8 cellular contexts compared by ENCODE assay signal in the genomic region with DNA sequence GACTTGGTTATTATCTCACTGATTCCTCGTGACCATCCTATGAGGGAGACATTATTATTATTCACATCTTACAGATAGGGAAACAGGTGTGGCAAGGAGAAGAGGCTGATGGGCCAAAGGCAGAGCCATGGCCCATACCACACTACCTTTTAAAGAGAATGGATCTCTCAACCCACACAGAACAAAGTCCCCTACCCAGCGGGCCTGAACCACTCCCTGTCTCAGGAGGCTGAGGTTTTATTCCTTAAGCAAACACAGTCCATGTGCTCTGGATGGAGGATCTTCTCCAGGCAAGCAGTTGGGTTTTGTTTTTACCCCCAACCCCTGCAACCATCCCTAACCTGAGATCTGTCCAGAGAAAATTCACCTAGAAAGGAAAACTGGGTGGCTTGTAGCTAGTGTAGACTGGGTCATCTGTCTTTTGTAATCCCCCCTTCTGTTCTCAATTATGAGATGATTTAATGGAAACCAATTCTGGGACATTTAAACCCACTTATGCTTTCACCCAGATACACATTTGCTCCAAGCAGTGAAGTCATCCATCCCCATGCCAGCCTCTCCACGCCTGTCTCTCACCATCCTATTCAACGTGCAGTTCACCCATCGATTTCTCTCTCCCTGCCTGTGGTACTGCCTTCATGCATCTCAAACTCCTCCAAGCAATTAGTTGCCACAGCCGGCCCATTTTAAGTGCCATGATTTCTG. TPM values are rescaled to one million over a fixed set of nuclear protein-coding genes. Genes with fewer than 3 reads are reported as not detected.
DNase-seq lines count a peak whose midpoint lies in the region; ATAC-seq and TF ChIP-seq lines count a peak whose summit lies in the region.

No MANE protein-coding gene starts in this region.

- DNase-seq in activated CD8-positive, alpha-beta memory T cell treated with anti-CD3 and anti-CD28 coated beads, Interleukin-2, amount 10 ng/mL, durations not matched to agents 7 days and 5 days = no peak
- no peak for DNase-seq in activated CD8-positive, alpha-beta memory T cell treated with anti-CD3 and anti-CD28 coated beads for 24 hours
- no peak for DNase-seq in fibroblast of lung (ENCODE audit: low read depth in 2 of 2)
- DNase-seq in substantia nigra (lab: John Stamatoyannopoulos, UW) = no peak
- DNase-seq in T-helper 9 cell = no peak

- H3K27ac ChIP-seq in SU-DHL-6 (ENCODE audit: low read depth, low read length) (peak overlapping the region; percentile 99), fibroblast of lung (ENCODE audit: insufficient read depth, low read length) (peak overlapping the region; percentile 88), substantia nigra (ENCODE audit: low read depth, low read length, poor library complexity, severe bottlenecking) (peak overlapping the region; percentile 95)

- H3K36me3 Mint-ChIP-seq in activated CD8-positive, alpha-beta memory T cell treated with anti-CD3 and anti-CD28 coated beads, Interleukin-2, amount 10 ng/mL, durations not matched to agents 7 days and 5 days = peaks cover 54% of the 10 kb centered on the region

- CTCF ChIA-PET in activated CD8-positive, alpha-beta memory T cell treated with anti-CD3 and anti-CD28 coated beads, Interleukin-2, amount 10 ng/mL, durations not matched to agents 7 days and 5 days (lab: Charles Lee) = interaction anchor here (1.2 to 5.2 kb wide), 6 partner anchors 16 to 197 kb away, joined by 3 to 44 read pairs (median 8); no protein-coding TSS in a partner anchor

- H3K36me3 ChIP-seq in SU-DHL-6 (ENCODE audit: low read length) = peaks cover 14% of the 10 kb centered on the region; the same call in 1 of the 2 replicates
- peaks cover 9% of the 10 kb centered on the region for H3K36me3 ChIP-seq in fibroblast of lung (ENCODE audit: control insufficient read depth, insufficient read depth, low read length)

- H3K27ac Mint-ChIP-seq in activated CD8-positive, alpha-beta memory T cell treated with anti-CD3 and anti-CD28 coated beads, Interleukin-2, amount 10 ng/mL, durations not matched to agents 7 days and 5 days = peak overlapping the region; percentile 93

- TF ChIP-seq CTCF in SU-DHL-6 (IDR thresholded peaks at IDR 0.05; ENCODE audit: insufficient read depth, low read length, poor library complexity, severe bottlenecking) (no peak), fibroblast of lung (conservative IDR thresholded peaks at IDR 0.05 in 1 of 2, IDR thresholded peaks at IDR 0.05 in 1 of 2; ENCODE audit: low read depth in 1 of 2, low read length in 2 of 2) (no peak)

- no peaks in the 10 kb centered on the region for H3K9me2 ChIP-seq in SU-DHL-6 (replicated peaks; ENCODE audit: insufficient read depth, low read length)

- peak overlapping the region; percentile 100 for H3K9ac ChIP-seq in SU-DHL-6 (ENCODE audit: low read length)
- H3K9ac ChIP-seq in fibroblast of lung (ENCODE audit: insufficient read depth, low read length) = no peak overlapping the region

- H3K27me3 Mint-ChIP-seq in activated CD8-positive, alpha-beta memory T cell treated with anti-CD3 and anti-CD28 coated beads, Interleukin-2, amount 10 ng/mL, durations not matched to agents 7 days and 5 days = no peaks in the 10 kb centered on the region

- peak overlapping the region; percentile 90 for H3K4me3 Mint-ChIP-seq in activated CD8-positive, alpha-beta memory T cell treated with anti-CD3 and anti-CD28 coated beads, Interleukin-2, amount 10 ng/mL, durations not matched to agents 7 days and 5 days

- H3K4me3 ChIP-seq in SU-DHL-6 (ENCODE audit: insufficient read depth, low read length, poor library complexity, severe bottlenecking) (no peak overlapping the region), fibroblast of lung (replicated peaks in 1 of 4; ENCODE audit: control extremely low read depth in 1 of 4, insufficient read depth in 1 of 4, low read depth in 3 of 4, low read length in 4 of 4) (peak overlapping the region in 1 of 4 experiments; percentile 41)

- peaks cover 8% of the 10 kb centered on the region for H3K4me1 ChIP-seq in fibroblast of lung (ENCODE audit: control insufficient read depth, extremely low read depth, insufficient read depth, low read length)

- H3K4me1 Mint-ChIP-seq in activated CD8-positive, alpha-beta memory T cell treated with anti-CD3 and anti-CD28 coated beads, Interleukin-2, amount 10 ng/mL, durations not matched to agents 7 days and 5 days = peaks cover 73% of the 10 kb centered on the region

- H2AFZ ChIP-seq in SU-DHL-6 (ENCODE audit: low read depth, low read length, severe bottlenecking) (no peak overlapping the region), fibroblast of lung (ENCODE audit: low read length) (no peak overlapping the region)

- no peaks in the 10 kb centered on the region for H3K9me3 Mint-ChIP-seq in activated CD8-positive, alpha-beta memory T cell treated with anti-CD3 and anti-CD28 coated beads, Interleukin-2, amount 10 ng/mL, durations not matched to agents 7 days and 5 days (ENCODE audit: low read depth)

- H3K4me2 ChIP-seq in SU-DHL-6 (ENCODE audit: low read depth, low read length, poor library complexity, severe bottlenecking) (peak overlapping the region; percentile 93), fibroblast of lung (ENCODE audit: extremely low read depth, insufficient read depth, low read length) (peak overlapping the region; percentile 97)

- ATAC-seq in activated CD8-positive, alpha-beta memory T cell treated with anti-CD3 and anti-CD28 coated beads, Interleukin-2, amount 10 ng/mL, durations not matched to agents 7 days and 5 days = no peak
- ATAC-seq in GM18907 (IDR thresholded peaks at IDR 0.05; ENCODE audit: unreplicated experiment) (no peak), GM21717 (IDR thresholded peaks at IDR 0.05; ENCODE audit: unreplicated experiment) (no peak)

- H3F3A ChIP-seq in SU-DHL-6 (ENCODE audit: insufficient read depth) = peaks cover 84% of the 10 kb centered on the region

- H3K27me3 ChIP-seq in SU-DHL-6 (ENCODE audit: low read length) = no peaks in the 10 kb centered on the region
- H3K27me3 ChIP-seq in fibroblast of lung (ENCODE audit: control insufficient read depth, insufficient read depth, low read length) = no peaks in the 10 kb centered on the region

- H4K20me1 ChIP-seq in SU-DHL-6 (ENCODE audit: low read depth, low read length) = no peaks in the 10 kb centered on the region
- no peaks in the 10 kb centered on the region for H4K20me1 ChIP-seq in fibroblast of lung (ENCODE audit: control insufficient read depth, extremely low read depth, insufficient read depth, low read length)

- H3K9me3 ChIP-seq in SU-DHL-6 (ENCODE audit: insufficient read depth, low read length) (no peaks in the 10 kb centered on the region), fibroblast of lung (ENCODE audit: control insufficient read depth, insufficient read depth, low read depth, low read length) (no peaks in the 10 kb centered on the region)

- peaks cover 8% of the 10 kb centered on the region; the same call in 1 of the 2 replicates for H3K79me2 ChIP-seq in SU-DHL-6 (ENCODE audit: insufficient read depth, low read length)
- H3K79me2 ChIP-seq in fibroblast of lung (ENCODE audit: control insufficient read depth, insufficient read depth, low read length) = peaks cover 15% of the 10 kb centered on the region

RNA-seq across cellular contexts. Expression of gene PHF19, which starts 2.0 kb away (rescaled TPM):
- 100 to 1,000 TPM; 246 to 254 TPM for total RNA-seq in activated CD8-positive, alpha-beta memory T cell treated with anti-CD3 and anti-CD28 coated beads, Interleukin-2, amount 10 ng/mL, durations not matched to agents 7 days and 5 days
- 22.1 and 38.3 TPM in 2 replicates for total RNA-seq in fibroblast of lung
- polyA plus RNA-seq in fibroblast of lung = 21.4 and 60.5 TPM in 2 replicates
- 26.3 and 73.6 TPM in 2 replicates for polyA plus RNA-seq in fibroblast of lung (2012)
- polyA minus RNA-seq in fibroblast of lung (ENCODE audit: low replicate concordance) = 47.6 and 166 TPM in 2 replicates

RNA-seq across cellular contexts. Expression of gene PSMD5, which starts 32.3 kb away (rescaled TPM):
- total RNA-seq in activated CD8-positive, alpha-beta memory T cell treated with anti-CD3 and anti-CD28 coated beads, Interleukin-2, amount 10 ng/mL, durations not matched to agents 7 days and 5 days = 10 to 100 TPM; 53.6 to 58.9 TPM
- 31.8 and 33.9 TPM in 2 replicates for total RNA-seq in fibroblast of lung
- 48.3 and 56.2 TPM in 2 replicates for polyA plus RNA-seq in fibroblast of lung
- 25.4 and 31.1 TPM in 2 replicates for polyA plus RNA-seq in fibroblast of lung (2012)
- polyA minus RNA-seq in fibroblast of lung (ENCODE audit: low replicate concordance) = 9.3 and 11.4 TPM in 2 replicates

RNA-seq across cellular contexts. Expression of gene TRAF1, which starts 51.6 kb away (rescaled TPM):
- total RNA-seq in activated CD8-positive, alpha-beta memory T cell treated with anti-CD3 and anti-CD28 coated beads, Interleukin-2, amount 10 ng/mL, durations not matched to agents 7 days and 5 days = 100 to 1,000 TPM in 1 of 2 experiments, 10 to 100 TPM in 1; 59.6 to 114 TPM
- 2.6 and 3.8 TPM in 2 replicates for total RNA-seq in fibroblast of lung
- 0.58 and 0.93 TPM in 2 replicates for polyA plus RNA-seq in fibroblast of lung
- polyA plus RNA-seq in fibroblast of lung (2012) = 0.52 and 0.82 TPM in 2 replicates
- 1.4 TPM in 2 replicates for polyA minus RNA-seq in fibroblast of lung (ENCODE audit: low replicate concordance)

Comparison
In these comparisons a context has a peak if more than half of its experiments do, and no peak if none do; other contexts are left out.
1. RNA of gene TRAF1, which starts 51.6 kb away (total RNA-seq): 59.6 to 114 TPM in activated CD8-positive, alpha-beta memory T cell treated with anti-CD3 and anti-CD28 coated beads, Interleukin-2, amount 10 ng/mL, durations not matched to agents 7 days and 5 days; 2.6 to 3.8 TPM in fibroblast of lung; every median in the first group is over 10 times any median in the second.
2. Peak in every context shown above with its lines, with median percentiles within 50 percentile points of each other: H3K27ac ChIP-seq.